Comparison of ENCODE assay signal across 18 cellular contexts in the genomic region with DNA sequence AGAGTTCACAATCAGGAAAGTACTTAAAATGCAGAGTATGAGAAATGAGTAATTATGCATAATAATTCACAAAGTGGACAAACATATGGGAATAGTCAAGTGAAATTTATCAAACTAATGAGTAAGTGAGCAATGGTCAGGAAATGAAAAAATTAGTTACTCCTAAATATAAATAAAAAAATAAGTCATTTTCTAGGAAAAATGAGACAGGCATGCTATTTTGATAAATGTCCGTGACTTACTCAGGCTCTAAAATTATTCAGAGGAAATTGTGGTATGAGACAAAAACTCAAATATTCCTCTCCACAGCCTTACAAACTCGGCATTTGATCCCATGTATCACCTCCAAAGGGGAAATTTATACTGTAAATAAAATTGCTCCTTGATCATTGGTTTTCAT.
DNase-seq lines count a peak whose midpoint lies in the region; ATAC-seq, FAIRE-seq and TF ChIP-seq lines count a peak whose summit lies in the region.
"Had no signal": no experiment of that assay in that cellular context is flagged by ENCODE, and none has a peak within 500 bp of the region (broad histone marks: within the 10 kb centered on the region; RNA-seq: fewer than 3 reads in every experiment).

No MANE protein-coding gene starts in this region.

- H3K9me3 ChIP-seq in kidney (ENCODE audit: control insufficient read depth in 1 of 2, low read length in 2 of 2) (no peaks in the 10 kb centered on the region), heart left ventricle (peaks cover 0 to 14% (median 0%) of the 10 kb centered on the region in 12 donors)
- H3K9me3 ChIP-seq: BE2C; BLaER1 treated with 17β-estradiol and CSF1 and Interleukin-3, amounts not matched to agents 10 nM and 100 nM had no signal

- no peak for TF ChIP-seq POLR2A in heart left ventricle (IDR thresholded peaks at IDR 0.05)

- POLR2A ChIA-PET in HEK293T (lab: Yijun Ruan, JAX): no interaction called here

- peak; percentile 63 for FAIRE-seq in G401.6 (lab: Jason Lieb, UNC)
- peak; percentile 63 for FAIRE-seq in kidney (lab: Jason Lieb, UNC)
- FAIRE-seq: D721Med, GM12892, H1 had no signal

- intact Hi-C loops in kidney (cut with DNase I): no loop called here
- intact Hi-C loops in heart left ventricle (cut with DNase I): no loop called here

- H3K36me3 ChIP-seq in kidney (ENCODE audit: control insufficient read depth in 1 of 2, insufficient read depth in 2 of 2, low read length in 2 of 2) (no peaks in the 10 kb centered on the region), heart left ventricle (no peaks in the 10 kb centered on the region)
- H3K36me3 ChIP-seq: BE2C; BLaER1 treated with 17β-estradiol and CSF1 and Interleukin-3, amounts not matched to agents 10 nM and 100 nM had no signal

- H3K27ac ChIP-seq in kidney (ENCODE audit: low read depth in 2 of 2, low read length in 2 of 2) (no peak overlapping the region), heart left ventricle (no peak overlapping the region)
- H3K27ac ChIP-seq: BLaER1 treated with 17β-estradiol and CSF1 and Interleukin-3, amounts not matched to agents 10 nM and 100 nM had no signal

- 48 to 64% (median 59%) methylated on average over 2 of the region's 2 CpGs for WGBS in heart left ventricle, 4 donors

- CTCF ChIA-PET in HEK293T (lab: Yijun Ruan, JAX): no interaction called here

- TF ChIP-seq CTCF in kidney (IDR thresholded peaks at IDR 0.05; ENCODE audit: borderline replicate concordance, extremely low read depth, insufficient read depth): no peak
- TF ChIP-seq CTCF in heart left ventricle (IDR thresholded peaks at IDR 0.05): no peak

- ATAC-seq in heart left ventricle: no peak

- DNase-seq in M059J (ENCODE audit: low read depth): peak; percentile 2
- DNase-seq in kidney: no peak
- no peak for DNase-seq in effector CD4-positive, alpha-beta T cell
- no peak for DNase-seq in HEK293T (ENCODE audit: extremely low spot score)
- no peak for DNase-seq in heart left ventricle
- DNase-seq: AML-193; BE2C; CD4-positive, alpha-beta T cell; CD8-positive, alpha-beta memory T cell; DMS 273 treated with DMSO at 0.1 percent for 48 hours; DMS79; H7; HCEC 1CT had no signal

- H3K4me3 ChIP-seq in kidney (ENCODE audit: low read length in 2 of 2) (no peak overlapping the region), heart left ventricle (no peak overlapping the region)
- H3K4me3 ChIP-seq: BLaER1 treated with 17β-estradiol and CSF1 and Interleukin-3, amounts not matched to agents 10 nM and 100 nM had no signal

- H3K4me1 ChIP-seq in kidney (ENCODE audit: control insufficient read depth in 1 of 2, insufficient read depth in 1 of 2, low read depth in 1 of 2, low read length in 2 of 2) (no peaks in the 10 kb centered on the region), heart left ventricle (peaks cover 0 to 9% (median 0%) of the 10 kb centered on the region in 12 donors)
- H3K4me1 ChIP-seq: BE2C; BLaER1 treated with 17β-estradiol and CSF1 and Interleukin-3, amounts not matched to agents 10 nM and 100 nM had no signal

- no peak overlapping the region for H3K9ac ChIP-seq in kidney (ENCODE audit: low read length in 2 of 2)
- H3K9ac ChIP-seq: BLaER1 treated with 17β-estradiol and CSF1 and Interleukin-3, amounts not matched to agents 10 nM and 100 nM had no signal

- H3K27me3 ChIP-seq in heart left ventricle: no peaks in the 10 kb centered on the region
- H3K27me3 ChIP-seq: BE2C; BLaER1 treated with 17β-estradiol and CSF1 and Interleukin-3, amounts not matched to agents 10 nM and 100 nM had no signal

TF ChIP-seq in HEK293T, 16 proteins besides CTCF, POLR2A, EP300 and RAD21:
- TF ChIP-seq NFRKB (IDR thresholded peaks at IDR 0.05) (no peak), SUZ12 (IDR thresholded peaks at IDR 0.05) (no peak), FOXM1 (IDR thresholded peaks at IDR 0.05; ENCODE audit: borderline replicate concordance) (no peak), LEF1 (IDR thresholded peaks at IDR 0.05; ENCODE audit: borderline replicate concordance) (no peak), HDGF (IDR thresholded peaks at IDR 0.05; ENCODE audit: borderline replicate concordance) (no peak), L3MBTL2 (conservative IDR thresholded peaks at IDR 0.05) (no peak), CTBP1 (IDR thresholded peaks at IDR 0.05; ENCODE audit: borderline replicate concordance) (no peak), SP1 (IDR thresholded peaks at IDR 0.05) (no peak), FOXK2 (IDR thresholded peaks at IDR 0.05) (no peak), BHLHE40 (IDR thresholded peaks at IDR 0.05; ENCODE audit: borderline replicate concordance) (no peak), ZNF384 (IDR thresholded peaks at IDR 0.05) (no peak), ELF4 (IDR thresholded peaks at IDR 0.05) (no peak), ARNT (IDR thresholded peaks at IDR 0.05) (no peak), FOXA1 (IDR thresholded peaks at IDR 0.05) (no peak), TARDBP (IDR thresholded peaks at IDR 0.05) (no peak)
- TF ChIP-seq, protein P1, sequence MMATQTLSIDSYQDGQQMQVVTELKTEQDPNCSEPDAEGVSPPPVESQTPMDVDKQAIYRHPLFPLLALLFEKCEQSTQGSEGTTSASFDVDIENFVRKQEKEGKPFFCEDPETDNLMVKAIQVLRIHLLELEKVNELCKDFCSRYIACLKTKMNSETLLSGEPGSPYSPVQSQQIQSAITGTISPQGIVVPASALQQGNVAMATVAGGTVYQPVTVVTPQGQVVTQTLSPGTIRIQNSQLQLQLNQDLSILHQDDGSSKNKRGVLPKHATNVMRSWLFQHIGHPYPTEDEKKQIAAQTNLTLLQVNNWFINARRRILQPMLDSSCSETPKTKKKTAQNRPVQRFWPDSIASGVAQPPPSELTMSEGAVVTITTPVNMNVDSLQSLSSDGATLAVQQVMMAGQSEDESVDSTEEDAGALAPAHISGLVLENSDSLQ (IDR thresholded peaks at IDR 0.05): no peak
